ENCODE assay signal across 15 cellular contexts in the genomic region with DNA sequence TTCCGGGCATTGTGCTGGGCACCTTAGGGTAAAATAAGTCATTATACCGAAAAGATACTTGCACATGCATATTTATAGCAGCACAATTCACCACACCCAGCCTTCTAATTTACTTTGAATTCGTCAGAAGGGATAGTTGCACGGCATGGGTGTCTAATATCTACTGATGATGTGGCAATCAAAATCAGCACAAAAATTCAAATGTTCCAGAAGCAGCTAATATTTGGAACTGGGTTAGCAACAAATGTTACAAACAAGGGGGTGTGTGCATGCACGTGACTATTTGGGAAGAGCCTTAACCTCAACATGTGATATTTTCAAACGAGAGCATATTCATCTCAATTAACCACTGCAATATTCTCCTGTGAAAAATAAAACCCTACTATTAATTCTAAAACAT.
DNase-seq lines count a peak whose midpoint lies in the region; ATAC-seq, FAIRE-seq and TF ChIP-seq lines count a peak whose summit lies in the region.
"Had no signal": no experiment of that assay in that cellular context is flagged by ENCODE, and none has a peak within 500 bp of the region (broad histone marks: within the 10 kb centered on the region; RNA-seq: fewer than 3 reads in every experiment).

No MANE protein-coding gene starts in this region.

- no peak overlapping the region for H3K27ac Mint-ChIP-seq in Caco-2 (ENCODE audit: unreplicated experiment)
- H3K27ac Mint-ChIP-seq: activated T-helper 17 cell treated with anti-CD3 and anti-CD28 coated beads, Interleukin-2, amount 50 U/mL, for 72 hours; endodermal cell had no signal

- H3K36me3 Mint-ChIP-seq in Caco-2 (ENCODE audit: insufficient read depth, unreplicated experiment) = peaks cover 5% of the 10 kb centered on the region

- POLR2A ChIA-PET in Caco-2 (lab: Charles Lee) = no interaction called here

- H3K27me3 ChIP-seq in smooth muscle cell (ENCODE audit: low read depth) (no peaks in the 10 kb centered on the region), Caco-2 (replicated peaks; ENCODE audit: control insufficient read depth, insufficient read depth, low read length) (no peaks in the 10 kb centered on the region)

- FAIRE-seq in D721Med (lab: Jason Lieb, UNC) = peak; percentile 35
- FAIRE-seq: H54 had no signal

- H3K4me1 Mint-ChIP-seq in Caco-2 (ENCODE audit: low read depth, unreplicated experiment) = no peaks in the 10 kb centered on the region
- H3K4me1 Mint-ChIP-seq: activated T-helper 17 cell treated with anti-CD3 and anti-CD28 coated beads, Interleukin-2, amount 50 U/mL, for 72 hours; endodermal cell had no signal

- intact Hi-C loops in Right ventricle myocardium superior (cut with DNase I) (no loop called here), Caco-2 (cut with micrococcal nuclease; ENCODE audit: unreplicated experiment) (no loop called here)

- H3K9me3 ChIP-seq in smooth muscle cell (replicated peaks; ENCODE audit: low read depth) (no peaks in the 10 kb centered on the region), Caco-2 (no peaks in the 10 kb centered on the region)

- H3K4me3 Mint-ChIP-seq in Caco-2 (ENCODE audit: unreplicated experiment) = no peak overlapping the region
- H3K4me3 Mint-ChIP-seq: activated T-helper 17 cell treated with anti-CD3 and anti-CD28 coated beads, Interleukin-2, amount 50 U/mL, for 72 hours; endodermal cell had no signal

- no TSS peak for BruUV-seq in Caco-2 (replicated peaks; lab: Mats Ljungman, UMichigan)

- H3K4me3 ChIP-seq in cardiac fibroblast (replicated peaks in 1 of 2; ENCODE audit: low read depth in 2 of 2, low read length in 2 of 2) (no peak overlapping the region), smooth muscle cell (no peak overlapping the region), Caco-2 (ENCODE audit: low read depth, low read length) (no peak overlapping the region)

- H3K79me2 ChIP-seq in smooth muscle cell (ENCODE audit: low read depth) = peaks cover 7% of the 10 kb centered on the region

- H3K36me3 ChIP-seq in smooth muscle cell (ENCODE audit: low read depth) (no peaks in the 10 kb centered on the region), Caco-2 (ENCODE audit: control insufficient read depth, insufficient read depth, low read length) (no peaks in the 10 kb centered on the region)

- no peaks in the 10 kb centered on the region for H3K9me3 Mint-ChIP-seq in Caco-2 (ENCODE audit: unreplicated experiment)
- H3K9me3 Mint-ChIP-seq: activated T-helper 17 cell treated with anti-CD3 and anti-CD28 coated beads, Interleukin-2, amount 50 U/mL, for 72 hours had no signal

- no peak overlapping the region for H3K9ac ChIP-seq in smooth muscle cell (ENCODE audit: low read depth)

- no peaks in the 10 kb centered on the region for H3F3A ChIP-seq in smooth muscle cell (ENCODE audit: low read depth)

- H3K4me1 ChIP-seq in smooth muscle cell (ENCODE audit: low read depth) (peaks cover 17% of the 10 kb centered on the region), Caco-2 (peaks cover under 1% of the 10 kb centered on the region; the same call in 1 of the 2 replicates)

- peak overlapping the region; percentile 98 for H3K27ac ChIP-seq in smooth muscle cell (ENCODE audit: low read depth)
- H3K27ac ChIP-seq: HL-60 had no signal

- CTCF ChIA-PET in Caco-2 (lab: Charles Lee) = no interaction called here

- H3K27me3 Mint-ChIP-seq in Caco-2 (ENCODE audit: insufficient read depth, unreplicated experiment) = no peaks in the 10 kb centered on the region

- WGBS in smooth muscle cell (ENCODE audit: low lambda C conversion rate) = 89% methylated on average over 6 of the region's 6 CpGs

- H2AFZ ChIP-seq in smooth muscle cell (ENCODE audit: low read depth) = no peak overlapping the region

- no peak for TF ChIP-seq CTCF in D721Med (IDR thresholded peaks at IDR 0.05; ENCODE audit: insufficient read depth, missing control alignments)
- TF ChIP-seq CTCF in cardiac fibroblast (IDR thresholded peaks at IDR 0.05; ENCODE audit: low read depth, low read length) = no peak
- no peak for TF ChIP-seq CTCF in smooth muscle cell (IDR thresholded peaks at IDR 0.05; ENCODE audit: borderline replicate concordance, insufficient read depth, poor library complexity, severe bottlenecking)
- TF ChIP-seq CTCF in Caco-2 (IDR thresholded peaks at IDR 0.05; ENCODE audit: insufficient read depth in 1 of 2, low read depth in 1 of 2, low read length in 1 of 2, severe bottlenecking in 1 of 2, unreplicated experiment in 1 of 2) = no peak

- ATAC-seq in Right ventricle myocardium superior (ENCODE audit: poor library complexity) (peak; percentile 61), GM18873 (IDR thresholded peaks at IDR 0.05; ENCODE audit: low FRiP score, unreplicated experiment) (no peak)
- ATAC-seq: activated T-helper 17 cell treated with anti-CD3 and anti-CD28 coated beads, Interleukin-2, amount 50 U/mL, for 72 hours had no signal

- no peak for DNase-seq in D721Med (ENCODE audit: insufficient read length, low spot score)
- DNase-seq in cardiac fibroblast (ENCODE audit: low read depth in 2 of 2) = peak; percentile 66 to 81
- DNase-seq in Right ventricle myocardium superior = no peak
- no peak for DNase-seq in smooth muscle cell (lab: John Stamatoyannopoulos, UW; ENCODE audit: unreplicated experiment)
- DNase-seq in DMS53 (lab: John Stamatoyannopoulos, UW) = no peak
- no peak for DNase-seq in Caco-2
- no peak for DNase-seq in NCI-H1048 (lab: John Stamatoyannopoulos, UW)
- DNase-seq: activated CD4-positive, alpha-beta T cell treated with anti-CD3 and anti-CD28 coated beads, Interleukin-2, amount 50 U/mL, for 4 hours; endodermal cell; NCI-H1694; NCI-H526 treated with DMSO at 0.1 percent for 48 hours had no signal

- no peaks in the 10 kb centered on the region for H4K20me1 ChIP-seq in smooth muscle cell (ENCODE audit: low read depth)

- no peak overlapping the region for H3K4me2 ChIP-seq in smooth muscle cell

Comparison
In these comparisons a context has a peak if more than half of its experiments do, and no peak if none do; other contexts are left out.
1. DNase-seq: peak in cardiac fibroblast (2 of 2); none in D721Med (single experiment), Right ventricle myocardium superior (single experiment), smooth muscle cell (single experiment), DMS53 (single experiment), Caco-2 (0 of 2) and NCI-H1048 (single experiment).